In genomic region chr17:63406689-63407330, GRCh38 we compare ENCODE assay signal across 8 cellular contexts. TPM values are rescaled to one million over a fixed set of nuclear protein-coding genes. Genes with fewer than 3 reads are reported as not detected.
A peak's percentile ranks its signal among the peaks of the same experiment; 100 is the strongest.
DNase-seq lines count a peak whose midpoint lies in the region; ATAC-seq and TF ChIP-seq lines count a peak whose summit lies in the region.

No MANE protein-coding gene starts in this region.

- no peaks in the 10 kb centered on the region for H3K9me2 ChIP-seq in Karpas-422 (replicated peaks; ENCODE audit: insufficient read depth, low read length)

- CTCF ChIA-PET in Calu3 (lab: Charles Lee): interaction anchor here (0.5 to 2.0 kb wide), 5 partner anchors 291 to 946 kb away, joined by 3 to 30 read pairs (median 12); no protein-coding TSS in a partner anchor

- H3K27ac Mint-ChIP-seq in Calu3 (ENCODE audit: unreplicated experiment): no peak overlapping the region
- no peak overlapping the region for H3K27ac Mint-ChIP-seq in activated T-cell treated with anti-CD3 and anti-CD28 coated beads, Interleukin-2, amount 50 U/mL, for 72 hours

- H3K9me3 ChIP-seq in Karpas-422 (ENCODE audit: low read length) (no peaks in the 10 kb centered on the region), tibial nerve (no peaks in the 10 kb centered on the region)

- H3K4me1 ChIP-seq in Karpas-422 (ENCODE audit: low read length): peaks cover 34% of the 10 kb centered on the region
- peaks cover 0 to 4% (median 1%) of the 10 kb centered on the region in 4 donors for H3K4me1 ChIP-seq in tibial nerve

- no peak overlapping the region for H3K9ac ChIP-seq in Karpas-422 (ENCODE audit: low read length)

- no peaks in the 10 kb centered on the region for H3K79me2 ChIP-seq in Karpas-422 (ENCODE audit: low read length)

- TF ChIP-seq CTCF in Calu3 (IDR thresholded peaks at IDR 0.05; ENCODE audit: unreplicated experiment) (peak; percentile 62), fibroblast of the aortic adventitia (IDR thresholded peaks at IDR 0.05; ENCODE audit: insufficient read depth, low read length) (peak; percentile 84), tibial nerve (IDR thresholded peaks at IDR 0.05) (peak; percentile 78 to 83 (median 80))

- H3K4me3 ChIP-seq in Karpas-422 (ENCODE audit: low read length) (no peak overlapping the region), fibroblast of the aortic adventitia (ENCODE audit: low read depth, low read length) (no peak overlapping the region), tibial nerve (no peak overlapping the region)

- BruUV-seq in Calu3 (replicated peaks; lab: Mats Ljungman, UMichigan): no TSS peak

- intact Hi-C loops in Calu3 (cut with micrococcal nuclease; ENCODE audit: unreplicated experiment): loop anchor here (1.0 to 2.0 kb wide), 4 partner anchors 325 to 735 kb away; no protein-coding TSS in a partner anchor

- no peak overlapping the region for H3K4me2 ChIP-seq in Karpas-422 (ENCODE audit: low read depth, low read length, poor library complexity, severe bottlenecking)

- DNase-seq in Calu3 (peak; percentile 67), Karpas-422 (peak; percentile 96), OCI-M1 (lab: John Stamatoyannopoulos, UW) (peak; percentile 92), fibroblast of the aortic adventitia (ENCODE audit: low read depth) (peak; percentile 96), nucleus accumbens (lab: John Stamatoyannopoulos, UW) (peak in 48 of 56 donors; percentile 6 to 87 (median 45)), tibial nerve (ENCODE audit: low spot score in 2 of 2) (peak; percentile 44 to 96)
- DNase-seq in activated T-cell treated with anti-CD3 and anti-CD28 coated beads, Interleukin-2, amount 50 U/mL, for 72 hours: peak; percentile 73

- H3K27me3 Mint-ChIP-seq in Calu3 (ENCODE audit: unreplicated experiment): no peaks in the 10 kb centered on the region
- H3K27me3 Mint-ChIP-seq in activated T-cell treated with anti-CD3 and anti-CD28 coated beads, Interleukin-2, amount 50 U/mL, for 72 hours (ENCODE audit: low read depth): no peaks in the 10 kb centered on the region

- H3K27me3 ChIP-seq in Karpas-422 (ENCODE audit: low read length) (no peaks in the 10 kb centered on the region), tibial nerve (no peaks in the 10 kb centered on the region)

- H3K9me3 Mint-ChIP-seq in Calu3 (ENCODE audit: low read depth, unreplicated experiment): no peaks in the 10 kb centered on the region
- no peaks in the 10 kb centered on the region for H3K9me3 Mint-ChIP-seq in activated T-cell treated with anti-CD3 and anti-CD28 coated beads, Interleukin-2, amount 50 U/mL, for 72 hours

- H3K36me3 ChIP-seq in Karpas-422 (ENCODE audit: insufficient read depth, low read length) (no peaks in the 10 kb centered on the region), tibial nerve (peaks cover 0 to 18% (median 0%) of the 10 kb centered on the region in 3 donors)

- TF ChIP-seq EP300 in tibial nerve (IDR thresholded peaks at IDR 0.05): no peak

- peak; percentile 89 for ATAC-seq in GM21367 (IDR thresholded peaks at IDR 0.05; ENCODE audit: unreplicated experiment)
- ATAC-seq in activated T-cell treated with anti-CD3 and anti-CD28 coated beads, Interleukin-2, amount 50 U/mL, for 72 hours (replicated peaks in 1 of 2): peak; percentile 82 to 83

- H3K4me3 Mint-ChIP-seq in Calu3 (ENCODE audit: low read depth, unreplicated experiment): no peak overlapping the region
- H3K4me3 Mint-ChIP-seq in activated T-cell treated with anti-CD3 and anti-CD28 coated beads, Interleukin-2, amount 50 U/mL, for 72 hours: peak overlapping the region in 1 of 2 donors; percentile 9

- 27 to 33% methylated on average over 4 of the region's 4 CpGs for WGBS in tibial nerve, 2 donors

- H3K36me3 Mint-ChIP-seq in Calu3 (ENCODE audit: insufficient read depth, unreplicated experiment): no peaks in the 10 kb centered on the region
- no peaks in the 10 kb centered on the region for H3K36me3 Mint-ChIP-seq in activated T-cell treated with anti-CD3 and anti-CD28 coated beads, Interleukin-2, amount 50 U/mL, for 72 hours (ENCODE audit: insufficient read depth in 2 of 2)

- TF ChIP-seq POLR2A in tibial nerve (IDR thresholded peaks at IDR 0.05): no peak

- H4K20me1 ChIP-seq in Karpas-422 (ENCODE audit: insufficient read depth, low read depth, low read length): no peaks in the 10 kb centered on the region

- H3K27ac ChIP-seq in Karpas-422 (ENCODE audit: low read length) (no peak overlapping the region), tibial nerve (no peak overlapping the region)

- no peak overlapping the region for H2AFZ ChIP-seq in Karpas-422 (ENCODE audit: low read length)

- H3K4me1 Mint-ChIP-seq in Calu3 (ENCODE audit: low read depth, unreplicated experiment): no peaks in the 10 kb centered on the region
- H3K4me1 Mint-ChIP-seq in activated T-cell treated with anti-CD3 and anti-CD28 coated beads, Interleukin-2, amount 50 U/mL, for 72 hours (ENCODE audit: low read depth): peaks cover 7% of the 10 kb centered on the region

RNA-seq across cellular contexts. Expression of gene CYB561, which starts 39.3 kb away (rescaled TPM):
- total RNA-seq in Calu3 (2022) (50.3 and 52.1 TPM in 2 replicates), fibroblast of the aortic adventitia (ENCODE audit: low replicate concordance) (16.4 and 29.5 TPM in 2 replicates), tibial nerve (10 to 100 TPM; 21.4 to 52.5 (median 35.0) TPM)
- 2.4 and 4.0 TPM in 2 replicates for total RNA-seq in Karpas-422 (2014; rRNA removed; shearing (Covaris generic); ENCODE audit: low replicate concordance)
- total RNA-seq in activated T-cell treated with anti-CD3 and anti-CD28 coated beads, Interleukin-2, amount 50 U/mL, for 72 hours: 10 to 100 TPM in 1 of 2 donors, 1 to 10 TPM in 1; 4.7 to 10.2 TPM

Comparison
In these comparisons a context has a peak if more than half of its experiments do, and no peak if none do; other contexts are left out.
1. DNase-seq: peak in every context shown above with its lines; median percentile 96 in Karpas-422; 96 in fibroblast of the aortic adventitia; 92 in OCI-M1; 73 in activated T-cell treated with anti-CD3 and anti-CD28 coated beads, Interleukin-2, amount 50 U/mL, for 72 hours; 70 in tibial nerve; 67 in Calu3; 45 in nucleus accumbens.